18 cellular contexts compared by ENCODE assay signal in the genomic region with DNA sequence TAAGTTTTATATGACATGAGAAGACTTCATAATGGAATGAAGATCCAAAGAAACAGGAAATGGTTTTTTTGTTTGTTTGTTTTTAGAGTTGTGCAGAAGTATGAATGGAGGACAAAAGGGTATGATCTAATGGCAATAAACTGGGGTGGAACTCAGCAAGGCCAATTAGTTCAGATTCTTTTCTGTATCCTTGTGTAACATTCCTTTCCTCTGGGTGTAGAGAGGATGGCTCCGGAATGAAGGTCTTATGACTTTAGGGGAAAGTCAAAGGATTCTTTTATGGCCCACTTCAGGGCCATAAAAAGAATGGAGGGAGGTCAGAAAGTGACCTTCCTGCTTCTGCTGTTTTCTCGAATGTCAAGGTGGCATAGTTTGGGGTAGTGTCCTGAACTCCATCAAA.
"Had no signal": no experiment of that assay in that cellular context is flagged by ENCODE, and none has a peak within 500 bp of the region (broad histone marks: within the 10 kb centered on the region; RNA-seq: fewer than 3 reads in every experiment).

No MANE protein-coding gene starts in this region.

- H3K27me3 ChIP-seq: esophagus squamous epithelium, gastroesophageal sphincter had no signal

- H3K36me3 ChIP-seq: WERI-Rb-1 had no signal

- H3K4me1 ChIP-seq: esophagus squamous epithelium, gastroesophageal sphincter had no signal

- H3K9me3 Mint-ChIP-seq: activated T-cell treated with anti-CD3 and anti-CD28 coated beads, Interleukin-2, amount 50 U/mL, for 72 hours had no signal

- DNase-seq: activated CD4-positive, alpha-beta T cell treated with anti-CD3 and anti-CD28 coated beads for 36 hours; activated CD8-positive, alpha-beta memory T cell treated with anti-CD3 and anti-CD28 coated beads, Interleukin-2, amount 50 U/mL, for 4 hours; activated CD8-positive, alpha-beta T cell treated with anti-CD3 and anti-CD28 coated beads for 36 hours; activated T-cell treated with anti-CD3 and anti-CD28 coated beads, Interleukin-2, amount 50 U/mL, for 72 hours; aorta; esophagus squamous epithelium; hypothalamus; mammary epithelial cell; occipital lobe; stimulated activated CD4-positive, alpha-beta T cell treated with anti-CD3 and anti-CD28 coated beads, Interleukin-12 subunit alpha, Interleukin-12 subunit beta, amount 100 ng/mL, for 4 hours; stimulated activated naive CD4-positive, alpha-beta T cell treated with Interleukin-2 at 50 U/mL for 16 hours; T-helper 9 cell; trophoblast cell; WERI-Rb-1 had no signal

- H3K4me3 ChIP-seq: esophagus squamous epithelium, gastroesophageal sphincter had no signal

- H3K27ac ChIP-seq: esophagus squamous epithelium, gastroesophageal sphincter, WERI-Rb-1 had no signal

- ATAC-seq: activated CD4-positive, alpha-beta T cell treated with anti-CD3 and anti-CD28 coated beads for 36 hours; activated CD8-positive, alpha-beta T cell treated with anti-CD3 and anti-CD28 coated beads for 36 hours; activated T-cell treated with anti-CD3 and anti-CD28 coated beads, Interleukin-2, amount 50 U/mL, for 72 hours; gastroesophageal sphincter; natural killer cell treated with Interleukin-12 subunit alpha and Interleukin-12 subunit beta and Interleukin-15 and Interleukin-18, amount 100 ng/mL, for 72 hours; sciatic nerve had no signal

- H3K4me1 Mint-ChIP-seq: activated CD4-positive, alpha-beta T cell treated with anti-CD3 and anti-CD28 coated beads for 36 hours had no signal

- H3K9me3 ChIP-seq: esophagus squamous epithelium, gastroesophageal sphincter had no signal

- H3K27ac Mint-ChIP-seq: activated CD4-positive, alpha-beta T cell treated with anti-CD3 and anti-CD28 coated beads for 36 hours; activated CD8-positive, alpha-beta T cell treated with anti-CD3 and anti-CD28 coated beads for 36 hours; activated T-cell treated with anti-CD3 and anti-CD28 coated beads, Interleukin-2, amount 50 U/mL, for 72 hours; natural killer cell treated with Interleukin-12 subunit alpha and Interleukin-12 subunit beta and Interleukin-15 and Interleukin-18, amount 100 ng/mL, for 72 hours; progenitor cell of endocrine pancreas had no signal

- H3K4me3 Mint-ChIP-seq: activated CD4-positive, alpha-beta T cell treated with anti-CD3 and anti-CD28 coated beads for 36 hours; activated CD8-positive, alpha-beta T cell treated with anti-CD3 and anti-CD28 coated beads for 36 hours; activated T-cell treated with anti-CD3 and anti-CD28 coated beads, Interleukin-2, amount 50 U/mL, for 72 hours; natural killer cell treated with Interleukin-12 subunit alpha and Interleukin-12 subunit beta and Interleukin-15 and Interleukin-18, amount 100 ng/mL, for 72 hours had no signal

- H3K27me3 Mint-ChIP-seq: activated CD4-positive, alpha-beta T cell treated with anti-CD3 and anti-CD28 coated beads for 36 hours; activated CD8-positive, alpha-beta T cell treated with anti-CD3 and anti-CD28 coated beads for 36 hours; natural killer cell treated with Interleukin-12 subunit alpha and Interleukin-12 subunit beta and Interleukin-15 and Interleukin-18, amount 100 ng/mL, for 72 hours; progenitor cell of endocrine pancreas had no signal
